10 cellular contexts compared by ENCODE assay signal in the genomic region with DNA sequence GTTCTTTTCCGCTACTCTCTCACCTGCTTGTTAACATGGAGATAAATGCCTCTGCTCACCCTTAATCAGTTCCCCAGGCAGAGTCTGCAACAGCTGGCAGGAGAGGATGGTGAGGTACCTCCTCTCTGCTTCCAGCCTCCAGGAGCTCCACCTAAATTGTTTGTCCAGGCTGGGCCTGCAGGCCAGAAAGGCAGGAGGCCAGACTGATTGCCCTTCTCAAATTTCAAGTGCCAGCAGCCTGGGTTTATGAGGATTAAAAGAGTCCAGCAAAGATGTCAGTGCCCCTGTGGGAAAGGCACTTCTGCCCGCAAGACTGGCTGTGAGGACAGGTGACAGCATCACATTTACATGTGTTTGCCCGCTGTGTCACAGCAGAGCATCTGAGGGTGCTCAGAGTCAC. TPM values are rescaled to one million over a fixed set of nuclear protein-coding genes. Genes with fewer than 3 reads are reported as not detected.
DNase-seq lines count a peak whose midpoint lies in the region; ATAC-seq and TF ChIP-seq lines count a peak whose summit lies in the region.
"Had no signal": no experiment of that assay in that cellular context is flagged by ENCODE, and none has a peak within 500 bp of the region (broad histone marks: within the 10 kb centered on the region; RNA-seq: fewer than 3 reads in every experiment).

No MANE protein-coding gene starts in this region.

- H3F3A ChIP-seq in GM23338 (replicated peaks; ENCODE audit: low read depth), result peaks cover 6% of the 10 kb centered on the region; the same call in 1 of the 2 replicates

- peaks cover 13% of the 10 kb centered on the region for H3K79me2 ChIP-seq in GM23338 (replicated peaks; ENCODE audit: insufficient read depth)

- H3K9me2 ChIP-seq in GM23338 (ENCODE audit: insufficient read depth), result no peaks in the 10 kb centered on the region

- H3K36me3 Mint-ChIP-seq in GM23338 (ENCODE audit: low read depth), result no peaks in the 10 kb centered on the region

- intact Hi-C loops in Right ventricle myocardium inferior (cut with DNase I) (no loop called here), left ventricle myocardium inferior (cut with micrococcal nuclease) (no loop called here)

- TF ChIP-seq CTCF in GM23338 (conservative IDR thresholded peaks at IDR 0.05; ENCODE audit: low read depth in 2 of 2) (no peak), neutrophil (IDR thresholded peaks at IDR 0.05) (no peak), left ventricle myocardium inferior (IDR thresholded peaks at IDR 0.05; ENCODE audit: borderline replicate concordance) (no peak)

- peak overlapping the region; percentile 23; the same call in 1 of the 2 replicates for H3K4me2 ChIP-seq in GM23338

- H3K27ac ChIP-seq in GM23338 (ENCODE audit: low read depth) (no peak overlapping the region), neutrophil (peak overlapping the region; percentile 35), left ventricle myocardium inferior (replicated peaks) (no peak overlapping the region)

- H3K4me3 Mint-ChIP-seq in GM23338, result peak overlapping the region; percentile 8; the same call in 1 of the 3 replicates

- no peak overlapping the region for H3K4me3 ChIP-seq in GM23338
- H3K4me3 ChIP-seq in neutrophil (ENCODE audit: low read depth in 1 of 2, low read length in 1 of 2), result no peak overlapping the region
- no peak overlapping the region for H3K4me3 ChIP-seq in left ventricle myocardium inferior

- H3K27ac Mint-ChIP-seq in GM23338, result peak overlapping the region; percentile 62; the same call in 1 of the 2 replicates

- H3K9me3 ChIP-seq in neutrophil (no peaks in the 10 kb centered on the region), left ventricle myocardium inferior (replicated peaks) (no peaks in the 10 kb centered on the region)

- H3K27me3 ChIP-seq in GM23338 (ENCODE audit: insufficient read depth) (no peaks in the 10 kb centered on the region), neutrophil (no peaks in the 10 kb centered on the region), left ventricle myocardium inferior (ENCODE audit: low read depth) (peaks cover 13% of the 10 kb centered on the region)

- H3K4me1 Mint-ChIP-seq in GM23338, result peaks cover 81% of the 10 kb centered on the region

- ATAC-seq in GM23338 (peak; percentile 17), HG03571 (IDR thresholded peaks at IDR 0.05; ENCODE audit: unreplicated experiment) (no peak), Right ventricle myocardium inferior (no peak)

- H3K36me3 ChIP-seq in GM23338 (ENCODE audit: insufficient read depth), result no peaks in the 10 kb centered on the region
- H3K36me3 ChIP-seq in neutrophil, result no peaks in the 10 kb centered on the region
- no peaks in the 10 kb centered on the region for H3K36me3 ChIP-seq in left ventricle myocardium inferior

- H4K20me1 ChIP-seq in GM23338 (replicated peaks; ENCODE audit: insufficient read depth), result peaks cover 9% of the 10 kb centered on the region

- H3K9me3 Mint-ChIP-seq in GM23338, result no peaks in the 10 kb centered on the region

- no peak overlapping the region for H2AFZ ChIP-seq in GM23338

- peaks cover 45% of the 10 kb centered on the region for H3K4me1 ChIP-seq in GM23338 (ENCODE audit: insufficient read depth)
- H3K4me1 ChIP-seq in neutrophil (ENCODE audit: control insufficient read depth in 1 of 2, insufficient read depth in 1 of 2, low read depth in 1 of 2, low read length in 1 of 2), result peaks cover 56 to 72% of the 10 kb centered on the region in 2 experiments
- H3K4me1 ChIP-seq in left ventricle myocardium inferior, result no peaks in the 10 kb centered on the region

- peaks cover 11% of the 10 kb centered on the region for H3K27me3 Mint-ChIP-seq in GM23338 (ENCODE audit: insufficient read depth, low read depth, poor library complexity)

- DNase-seq in GM23338 (ENCODE audit: low spot score), result peak; percentile 49
- DNase-seq in NCI-H2081 (lab: John Stamatoyannopoulos, UW), result peak; percentile 84 to 96
- DNase-seq in SK-N-DZ (ENCODE audit: low spot score), result peak; percentile 74
- DNase-seq in hippocampal formation (lab: John Stamatoyannopoulos, UW), result no peak
- no peak for DNase-seq in Right ventricle myocardium inferior (ENCODE audit: missing footprints)
- no peak for DNase-seq in left ventricle myocardium inferior
- DNase-seq: activated gamma-delta T cell, T1000 had no signal

TF ChIP-seq in GM23338, 12 proteins besides CTCF, POLR2A, EP300 and RAD21 (continues in another document):
- no peak for TF ChIP-seq JUNB (IDR thresholded peaks at IDR 0.05; ENCODE audit: unreplicated experiment)
- TF ChIP-seq NANOG (IDR thresholded peaks at IDR 0.05; ENCODE audit: borderline replicate concordance), result no peak
- no peak for TF ChIP-seq EZH2 (IDR thresholded peaks at IDR 0.05; ENCODE audit: low read depth, unreplicated experiment)
- no peak for TF ChIP-seq STAT1 (IDR thresholded peaks at IDR 0.05; ENCODE audit: unreplicated experiment)
- TF ChIP-seq REST (IDR thresholded peaks at IDR 0.05; ENCODE audit: unreplicated experiment), result no peak
- no peak for TF ChIP-seq ZNF114 (CRISPR knock-in tag; IDR thresholded peaks at IDR 0.05)
- no peak for TF ChIP-seq CREB1 (CRISPR knock-in tag; IDR thresholded peaks at IDR 0.05; ENCODE audit: low read depth)

RNA-seq across cellular contexts. Expression of gene CORO2A, which starts 19.8 kb away (rescaled TPM):
- 26.9 and 27.6 TPM in 2 replicates for total RNA-seq in GM23338 (2014; rRNA removed; shearing (Covaris generic))
- 12.9 TPM in 2 replicates for polyA plus RNA-seq in GM23338 (2016; fragmentation: Nextera tagmentation; extraction: Ambion mirVana)
- polyA plus RNA-seq in SK-N-DZ (2014; cell fraction: cytosol; rRNA removed), result 12.8 and 13.7 TPM in 2 replicates
- 4.2 and 4.8 TPM in 2 replicates for polyA plus RNA-seq in SK-N-DZ (2014; cell fraction: nucleus; rRNA removed)
- total RNA-seq in Right ventricle myocardium inferior (0.60 TPM), left ventricle myocardium inferior (0.14 TPM)

RNA-seq across cellular contexts. Expression of gene TRIM14, which starts 53.6 kb away (rescaled TPM):
- 17.4 and 25.3 TPM in 2 replicates for total RNA-seq in GM23338 (2014; rRNA removed; shearing (Covaris generic))
- polyA plus RNA-seq in GM23338 (2016; fragmentation: Nextera tagmentation; extraction: Ambion mirVana), result 14.9 and 17.2 TPM in 2 replicates
- 10.3 and 10.5 TPM in 2 replicates for polyA plus RNA-seq in SK-N-DZ (2014; cell fraction: cytosol; rRNA removed)
- 5.2 and 14.6 TPM in 2 replicates for polyA plus RNA-seq in SK-N-DZ (2014; cell fraction: nucleus; rRNA removed)
- total RNA-seq in Right ventricle myocardium inferior (5.1 TPM), left ventricle myocardium inferior (4.1 TPM)

Comparison
In these comparisons a context has a peak if more than half of its experiments do, and no peak if none do; other contexts are left out.
1. DNase-seq: peak in GM23338 (single experiment), NCI-H2081 (2 of 2) and SK-N-DZ (single experiment); none in hippocampal formation (0 of 2), Right ventricle myocardium inferior (single experiment) and left ventricle myocardium inferior (single experiment).
2. RNA of gene CORO2A, which starts 19.8 kb away (total RNA-seq): 26.9 to 27.6 TPM in GM23338; 0.60 TPM in Right ventricle myocardium inferior (single experiment) and 0.14 TPM in left ventricle myocardium inferior (single experiment); every median in the first group is over 10 times any median in the second.